In genomic region chr9:133880851-133881634, GRCh38 we compare ENCODE assay signal across 15 cellular contexts.
DNase-seq lines count a peak whose midpoint lies in the region; ATAC-seq, FAIRE-seq and TF ChIP-seq lines count a peak whose summit lies in the region.
"Had no signal": no experiment of that assay in that cellular context is flagged by ENCODE, and none has a peak within 500 bp of the region (broad histone marks: within the 10 kb centered on the region; RNA-seq: fewer than 3 reads in every experiment).

No MANE protein-coding gene starts in this region.

- CTCF ChIA-PET in activated naive CD4-positive, alpha-beta T cell treated with anti-CD3 and anti-CD28 coated beads for 36 hours (lab: Charles Lee): no interaction called here

- H2AFZ ChIP-seq in astrocyte (ENCODE audit: low read depth, low read length): no peak overlapping the region

- H3K27me3 Mint-ChIP-seq in activated naive CD4-positive, alpha-beta T cell treated with anti-CD3 and anti-CD28 coated beads for 36 hours (ENCODE audit: low read depth): no peaks in the 10 kb centered on the region
- no peaks in the 10 kb centered on the region for H3K27me3 Mint-ChIP-seq in astrocyte (ENCODE audit: low read depth, unreplicated experiment)
- H3K27me3 Mint-ChIP-seq: T-cell had no signal

- no peaks in the 10 kb centered on the region for H3K27me3 ChIP-seq in astrocyte (ENCODE audit: insufficient read depth, low read length)
- no peaks in the 10 kb centered on the region for H3K27me3 ChIP-seq in upper lobe of right lung
- H3K27me3 ChIP-seq: MG63 had no signal

- H3K4me1 ChIP-seq in astrocyte (ENCODE audit: insufficient read depth, low read length) (peaks cover 24% of the 10 kb centered on the region), upper lobe of right lung (no peaks in the 10 kb centered on the region)

- H3K4me3 Mint-ChIP-seq in activated naive CD4-positive, alpha-beta T cell treated with anti-CD3 and anti-CD28 coated beads for 36 hours: no peak overlapping the region
- peak overlapping the region; percentile 40 for H3K4me3 Mint-ChIP-seq in astrocyte (ENCODE audit: unreplicated experiment)
- H3K4me3 Mint-ChIP-seq: T-cell had no signal

- H3K4me3 ChIP-seq in astrocyte (ENCODE audit: insufficient read depth, low read depth, low read length) (no peak overlapping the region), upper lobe of right lung (no peak overlapping the region)
- H3K4me3 ChIP-seq: lung, MG63, thoracic aorta had no signal

- ATAC-seq in upper lobe of right lung (no peak), GM21786 (IDR thresholded peaks at IDR 0.05; ENCODE audit: unreplicated experiment) (no peak)
- ATAC-seq: T-cell had no signal

- H3K9me3 ChIP-seq in astrocyte (ENCODE audit: insufficient read depth, low read depth, low read length) (no peaks in the 10 kb centered on the region), upper lobe of right lung (no peaks in the 10 kb centered on the region)
- H3K9me3 ChIP-seq: MG63, thoracic aorta had no signal

- no peaks in the 10 kb centered on the region for H3K36me3 ChIP-seq in astrocyte (ENCODE audit: insufficient read depth, low read length)
- H3K36me3 ChIP-seq in upper lobe of right lung: no peaks in the 10 kb centered on the region
- H3K36me3 ChIP-seq: MG63, thoracic aorta had no signal

- no peak for FAIRE-seq in astrocyte (lab: Jason Lieb, UNC)

- intact Hi-C loops in activated naive CD4-positive, alpha-beta T cell treated with anti-CD3 and anti-CD28 coated beads for 36 hours (cut with micrococcal nuclease): no loop called here
- intact Hi-C loops in upper lobe of right lung (cut with DNase I): no loop called here

- no peak overlapping the region for H3K9ac ChIP-seq in astrocyte (ENCODE audit: low read length)

- H3K27ac Mint-ChIP-seq in activated naive CD4-positive, alpha-beta T cell treated with anti-CD3 and anti-CD28 coated beads for 36 hours: peak overlapping the region; percentile 36
- H3K27ac Mint-ChIP-seq in astrocyte (ENCODE audit: unreplicated experiment): peak overlapping the region; percentile 89
- H3K27ac Mint-ChIP-seq: T-cell had no signal

- H3K36me3 Mint-ChIP-seq in activated naive CD4-positive, alpha-beta T cell treated with anti-CD3 and anti-CD28 coated beads for 36 hours (ENCODE audit: low read depth): no peaks in the 10 kb centered on the region
- peaks cover 14% of the 10 kb centered on the region for H3K36me3 Mint-ChIP-seq in astrocyte (ENCODE audit: low read depth, unreplicated experiment)
- H3K36me3 Mint-ChIP-seq: T-cell had no signal

- H3K4me2 ChIP-seq in astrocyte (ENCODE audit: low read length): no peak overlapping the region

- H3K9me3 Mint-ChIP-seq in activated naive CD4-positive, alpha-beta T cell treated with anti-CD3 and anti-CD28 coated beads for 36 hours: no peaks in the 10 kb centered on the region
- H3K9me3 Mint-ChIP-seq in astrocyte (ENCODE audit: unreplicated experiment): no peaks in the 10 kb centered on the region
- H3K9me3 Mint-ChIP-seq: T-cell had no signal

- peaks cover 40% of the 10 kb centered on the region for H4K20me1 ChIP-seq in astrocyte (ENCODE audit: insufficient read depth, low read length)

- TF ChIP-seq CTCF in astrocyte (IDR thresholded peaks at IDR 0.05; ENCODE audit: insufficient read depth, low read depth, low read length) (no peak), upper lobe of right lung (IDR thresholded peaks at IDR 0.05) (no peak)

- H3K27ac ChIP-seq in astrocyte (ENCODE audit: low read depth, low read length) (peak overlapping the region; percentile 42), upper lobe of right lung (peak overlapping the region; percentile 17)
- H3K27ac ChIP-seq: thoracic aorta had no signal

- no peaks in the 10 kb centered on the region for H3K4me1 Mint-ChIP-seq in activated naive CD4-positive, alpha-beta T cell treated with anti-CD3 and anti-CD28 coated beads for 36 hours (ENCODE audit: low read depth)
- H3K4me1 Mint-ChIP-seq in astrocyte (ENCODE audit: low read depth, unreplicated experiment): peaks cover 38% of the 10 kb centered on the region
- H3K4me1 Mint-ChIP-seq: T-cell had no signal

- H3K79me2 ChIP-seq in astrocyte (ENCODE audit: insufficient read depth, low read length): peaks cover 99% of the 10 kb centered on the region

- no peak for DNase-seq in activated naive CD4-positive, alpha-beta T cell treated with anti-CD3 and anti-CD28 coated beads for 36 hours
- DNase-seq in activated naive CD4-positive, alpha-beta T cell treated with anti-CD3 and anti-CD28 coated beads, Interleukin-2, amount 50 U/mL, for 16 hours: no peak
- DNase-seq in astrocyte (ENCODE audit: low read depth) (peak; percentile 69), islet precursor cell (peak; percentile 100), upper lobe of right lung (no peak), D341Med (ENCODE audit: low spot score) (no peak), RPMI8226 (no peak)
- DNase-seq: activated naive CD4-positive, alpha-beta T cell; dermis blood vessel endothelial cell; MG63; NK-92 treated with Interleukin-12 subunit alpha and Interleukin-12 subunit beta, amount 100 ng/mL, for 24 hours; T-cell had no signal

Comparison
In these comparisons a context has a peak if more than half of its experiments do, and no peak if none do; other contexts are left out.
1. DNase-seq: peak in astrocyte (single experiment) and islet precursor cell (single experiment); none in activated naive CD4-positive, alpha-beta T cell treated with anti-CD3 and anti-CD28 coated beads for 36 hours (single experiment), activated naive CD4-positive, alpha-beta T cell treated with anti-CD3 and anti-CD28 coated beads, Interleukin-2, amount 50 U/mL, for 16 hours (single experiment), upper lobe of right lung (single experiment), D341Med (single experiment) and RPMI8226 (single experiment).